ENCODE assay signal across 8 cellular contexts in genomic region chr4:119284876-119285611, GRCh38. TPM values are rescaled to one million over a fixed set of nuclear protein-coding genes. Genes with fewer than 3 reads are reported as not detected.
DNase-seq lines count a peak whose midpoint lies in the region; ATAC-seq, FAIRE-seq and TF ChIP-seq lines count a peak whose summit lies in the region.

No MANE protein-coding gene starts in this region.

- no peak overlapping the region for H3K27ac ChIP-seq in CD8-positive, alpha-beta T cell (ENCODE audit: low read depth, low read length)
- no peak overlapping the region for H3K27ac ChIP-seq in HEK293 (ENCODE audit: extremely low read depth, low read depth, low read length)

- H3K4me1 ChIP-seq in CD8-positive, alpha-beta T cell (ENCODE audit: insufficient read depth, low read length) = peaks cover 3% of the 10 kb centered on the region
- H3K4me1 ChIP-seq in HEK293 (ENCODE audit: control insufficient read depth, insufficient read depth, low read length) = peaks cover 4% of the 10 kb centered on the region; the same call in 1 of the 2 replicates

- no peaks in the 10 kb centered on the region for H3K36me3 ChIP-seq in CD8-positive, alpha-beta T cell (ENCODE audit: insufficient read depth, low read length)
- H3K36me3 ChIP-seq in HEK293 (ENCODE audit: control insufficient read depth in 2 of 2, insufficient read depth in 1 of 2, low read length in 2 of 2) = no peaks in the 10 kb centered on the region

- no peaks in the 10 kb centered on the region for H3K27me3 Mint-ChIP-seq in CD8-positive, alpha-beta T cell (ENCODE audit: low read depth)
- H3K27me3 Mint-ChIP-seq in WTC11 (ENCODE audit: low read depth) (no peaks in the 10 kb centered on the region), immature natural killer cell (ENCODE audit: low read depth in 3 of 3) (peaks cover 0 to 1% (median 0%) of the 10 kb centered on the region in 3 donors)

- peak overlapping the region; percentile 73 for H3K4me3 Mint-ChIP-seq in CD8-positive, alpha-beta T cell
- H3K4me3 Mint-ChIP-seq in WTC11 (no peak overlapping the region), immature natural killer cell (peak overlapping the region; percentile 46 to 77 (median 73))

- peaks cover 45% of the 10 kb centered on the region for H3K4me1 Mint-ChIP-seq in CD8-positive, alpha-beta T cell (ENCODE audit: low read depth)
- peaks cover 14% of the 10 kb centered on the region for H3K4me1 Mint-ChIP-seq in WTC11
- peaks cover 12 to 27% of the 10 kb centered on the region in 2 donors for H3K4me1 Mint-ChIP-seq in immature natural killer cell

- no peak for DNase-seq in CD8-positive, alpha-beta T cell
- no peak for DNase-seq in WTC11 (ENCODE audit: low spot score)
- no peak for DNase-seq in immature natural killer cell
- no peak for DNase-seq in RCC 7860 (ENCODE audit: low spot score)
- DNase-seq in islet precursor cell = no peak

- FAIRE-seq in RCC 7860 (lab: Jason Lieb, UNC) = no peak

- no peaks in the 10 kb centered on the region for H3K9me3 Mint-ChIP-seq in CD8-positive, alpha-beta T cell
- H3K9me3 Mint-ChIP-seq in WTC11 (no peaks in the 10 kb centered on the region), immature natural killer cell (no peaks in the 10 kb centered on the region)

- peaks cover 23% of the 10 kb centered on the region for H3K36me3 Mint-ChIP-seq in CD8-positive, alpha-beta T cell
- H3K36me3 Mint-ChIP-seq in WTC11 (0 out of 2 replicates have a peak, but pooled peaks cover 6% of the 10 kb centered on the region), immature natural killer cell (peaks cover 5 to 6% (median 6%) of the 10 kb centered on the region in 3 donors)

- no peaks in the 10 kb centered on the region for H3K27me3 ChIP-seq in CD8-positive, alpha-beta T cell (ENCODE audit: insufficient read depth, low read length)

- intact Hi-C loops in CD8-positive, alpha-beta T cell (cut with DNase I, micrococcal nuclease) = loop anchor here (5.0 kb wide), 3 partner anchors 73 to 513 kb away; partner anchors contain the start of gene USP53 (in 2 of the 2)

- CTCF ChIA-PET in CD8-positive, alpha-beta T cell (lab: Charles Lee) = no interaction called here
- CTCF ChIA-PET in HEK293 (lab: Yijun Ruan, JAX) (interaction anchor here (0.6 kb wide), 1 partner anchor 245 kb away, joined by 4 read pairs; no protein-coding TSS in a partner anchor), WTC11 (lab: Charles Lee) (no interaction called here)

- no peak for TF ChIP-seq CTCF in CD8-positive, alpha-beta T cell (IDR thresholded peaks at IDR 0.05)
- no peak for TF ChIP-seq CTCF in HEK293 (tag by site-specific recombination; IDR thresholded peaks at IDR 0.05)
- TF ChIP-seq CTCF in WTC11 (IDR thresholded peaks at IDR 0.05) = no peak

- no peaks in the 10 kb centered on the region for H3K9me3 ChIP-seq in CD8-positive, alpha-beta T cell (ENCODE audit: low read length)
- no peaks in the 10 kb centered on the region for H3K9me3 ChIP-seq in HEK293 (ENCODE audit: control insufficient read depth, insufficient read depth, low read depth, low read length)

- H3K27ac Mint-ChIP-seq in CD8-positive, alpha-beta T cell = peak overlapping the region; percentile 88
- H3K27ac Mint-ChIP-seq in WTC11 (peak overlapping the region; percentile 71), immature natural killer cell (peak overlapping the region; percentile 36 to 80 (median 59))

- POLR2A ChIA-PET in CD8-positive, alpha-beta T cell (lab: Charles Lee) = no interaction called here
- POLR2A ChIA-PET in HEK293 (lab: Yijun Ruan, JAX) = no interaction called here
- POLR2A ChIA-PET in WTC11 (lab: Charles Lee) = no interaction called here

- ATAC-seq in CD8-positive, alpha-beta T cell = peak; percentile 81
- ATAC-seq in WTC11 (no peak), GM21825 (IDR thresholded peaks at IDR 0.05; ENCODE audit: unreplicated experiment) (no peak), HG03025 (IDR thresholded peaks at IDR 0.05; ENCODE audit: low FRiP score, unreplicated experiment) (no peak)

- no peak overlapping the region for H3K4me3 ChIP-seq in CD8-positive, alpha-beta T cell (ENCODE audit: low read depth, low read length)
- H3K4me3 ChIP-seq in HEK293 (ENCODE audit: low read depth, low read length) = no peak overlapping the region

TF ChIP-seq in HEK293, 187 proteins besides CTCF, POLR2A, EP300 and RAD21:
- TF ChIP-seq ZNF366 (tag by site-specific recombination; conservative IDR thresholded peaks at IDR 0.05) = peak; percentile 62; the same call in 1 of the 2 replicates
- peak; percentile 55 for TF ChIP-seq PRDM6 (tag by site-specific recombination; IDR thresholded peaks at IDR 0.05)
- peak; percentile 98 for TF ChIP-seq ZBTB17 (tag by site-specific recombination; IDR thresholded peaks at IDR 0.05)
- TF ChIP-seq PRDM1 (tag by site-specific recombination; IDR thresholded peaks at IDR 0.05) = 0 out of 2 replicates have a peak, but pooled peaks have one; percentile 31
- TF ChIP-seq ZNF843 (tag by site-specific recombination; IDR thresholded peaks at IDR 0.05) = no peak
- TF ChIP-seq ZNF791 (tag by site-specific recombination; IDR thresholded peaks at IDR 0.05) = no peak
- TF ChIP-seq KLF8 (tag by site-specific recombination; IDR thresholded peaks at IDR 0.05) = no peak
TF ChIP-seq in HEK293: peak in this region for 4.

TF ChIP-seq in WTC11, 78 proteins besides CTCF, POLR2A, EP300 and RAD21:
- TF ChIP-seq ZBTB21 (CRISPR knock-in tag; IDR thresholded peaks at IDR 0.05; ENCODE audit: borderline replicate concordance) (no peak), ZNF219 (CRISPR knock-in tag; IDR thresholded peaks at IDR 0.05; ENCODE audit: borderline replicate concordance) (no peak), ATF2 (CRISPR knock-in tag; IDR thresholded peaks at IDR 0.05; ENCODE audit: borderline replicate concordance, low read depth) (no peak), SMAD4 (CRISPR knock-in tag; IDR thresholded peaks at IDR 0.05) (no peak), SOX15 (CRISPR knock-in tag; IDR thresholded peaks at IDR 0.05) (no peak), ZNF281 (CRISPR knock-in tag; IDR thresholded peaks at IDR 0.05) (no peak), ZNF396 (CRISPR knock-in tag; IDR thresholded peaks at IDR 0.05; ENCODE audit: borderline replicate concordance) (no peak)

RNA-seq across cellular contexts. Expression of gene FABP2, which starts 36.9 kb away (rescaled TPM):
- not detected for total RNA-seq in CD8-positive, alpha-beta T cell
- not detected in 3 replicates for total RNA-seq in WTC11 (2021)
- not detected for polyA plus RNA-seq in immature natural killer cell
